In genomic region chr18:74661008-74661407, GRCh38 we compare ENCODE assay signal across 21 cellular contexts.
A peak's percentile ranks its signal among the peaks of the same experiment; 100 is the strongest.
DNase-seq lines count a peak whose midpoint lies in the region; ATAC-seq, FAIRE-seq and TF ChIP-seq lines count a peak whose summit lies in the region.
"Had no signal": no experiment of that assay in that cellular context is flagged by ENCODE, and none has a peak within 500 bp of the region (broad histone marks: within the 10 kb centered on the region; RNA-seq: fewer than 3 reads in every experiment).

No MANE protein-coding gene starts in this region.

- H3K27me3 Mint-ChIP-seq in naive thymus-derived CD8-positive, alpha-beta T cell = no peaks in the 10 kb centered on the region
- H3K27me3 Mint-ChIP-seq: CD4-positive, alpha-beta memory T cell; CD4-positive, CD25-positive, alpha-beta regulatory T cell; CD8-positive, alpha-beta memory T cell had no signal

- H3K4me2 ChIP-seq in HepG2 (ENCODE audit: low read depth, low read length) = no peak overlapping the region
- H3K4me2 ChIP-seq: A549, BLaER1 had no signal

- H3K9me3 ChIP-seq in HepG2 (ENCODE audit: low read length) (no peaks in the 10 kb centered on the region), right lobe of liver (no peaks in the 10 kb centered on the region)
- H3K9me3 ChIP-seq: A549, BE2C, BLaER1 had no signal

- TF ChIP-seq CTCF in D721Med (IDR thresholded peaks at IDR 0.05; ENCODE audit: insufficient read depth, missing control alignments) (no peak), HepG2 (CRISPR knock-in tag; IDR thresholded peaks at IDR 0.05) (no peak), right lobe of liver (IDR thresholded peaks at IDR 0.05) (no peak)

- peaks cover 0 to 7% (median 0%) of the 10 kb centered on the region in 4 donors for H3K4me1 Mint-ChIP-seq in naive thymus-derived CD8-positive, alpha-beta T cell

- no peak for DNase-seq in D721Med (ENCODE audit: insufficient read length, low spot score)
- peak; percentile 10 for DNase-seq in HuH-7.5 (ENCODE audit: low spot score)
- DNase-seq in HepG2 (ENCODE audit: low spot score) = peak; percentile 12
- DNase-seq in right lobe of liver = no peak
- DNase-seq in dermis blood vessel endothelial cell = no peak
- DNase-seq in naive thymus-derived CD8-positive, alpha-beta T cell = no peak
- DNase-seq in OCI-M1 (lab: John Stamatoyannopoulos, UW) = no peak
- DNase-seq: BE2C; C1 segment of cervical spinal cord; CD4-positive, alpha-beta memory T cell; CD4-positive, CD25-positive, alpha-beta regulatory T cell; CD8-positive, alpha-beta memory T cell; COR-L47; DMS79 treated with DMSO at 0.1 percent for 48 hours; GF-D8 had no signal

- H3K4me3 ChIP-seq in HepG2 (replicated peaks in 1 of 3; ENCODE audit: insufficient read depth in 1 of 3, low read depth in 2 of 3, low read length in 3 of 3) (no peak overlapping the region), right lobe of liver (no peak overlapping the region)
- H3K4me3 ChIP-seq: A549, BLaER1 had no signal

- H3K36me3 ChIP-seq in HepG2 (replicated peaks in 1 of 2; ENCODE audit: control insufficient read depth in 1 of 2, insufficient read depth in 2 of 2, low read length in 2 of 2) = no peaks in the 10 kb centered on the region; a peak in 1 of 5 replicates
- H3K36me3 ChIP-seq in right lobe of liver = no peaks in the 10 kb centered on the region
- H3K36me3 ChIP-seq: BE2C had no signal

- H3K4me3 Mint-ChIP-seq in naive thymus-derived CD8-positive, alpha-beta T cell = no peak overlapping the region
- H3K4me3 Mint-ChIP-seq: CD14-positive monocyte; CD4-positive, alpha-beta memory T cell; CD4-positive, CD25-positive, alpha-beta regulatory T cell; CD8-positive, alpha-beta memory T cell had no signal

- H2AFZ ChIP-seq in HepG2 (ENCODE audit: low read length) = no peak overlapping the region

- TF ChIP-seq EP300 in HepG2 (IDR thresholded peaks at IDR 0.05; ENCODE audit: low read depth in 2 of 2, low read length in 2 of 2) (0 out of 4 replicates have a peak, but pooled peaks of 1 of the 2 experiments have one; percentile 10), HepG2 (CRISPR knock-in tag; IDR thresholded peaks at IDR 0.05; ENCODE audit: borderline replicate concordance) (no peak)

- in situ Hi-C loops in HepG2 (cut with HindIII; ENCODE audit: extremely low pct_ligation_motif_present, low pct_unique_long_range_greater_than_20kb) = loop anchor here (10.0 to 25.0 kb wide), 2 partner anchors 304 to 826 kb away; no protein-coding TSS in a partner anchor

- 27% methylated on average over 2 of the region's 2 CpGs for WGBS in HepG2 (ENCODE audit: low lambda C conversion rate)
- WGBS in right lobe of liver (ENCODE audit: insufficient coverage, low coverage, low lambda C conversion rate, missing lambda C conversion rate) = 18% methylated on average over 2 of the region's 2 CpGs

- POLR2A ChIA-PET in HepG2 (lab: Yijun Ruan, JAX) = no interaction called here
- POLR2A ChIA-PET in naive thymus-derived CD8-positive, alpha-beta T cell (lab: Charles Lee) = no interaction called here

- no peak overlapping the region for H3K9ac ChIP-seq in HepG2 (ENCODE audit: insufficient read depth, low read depth, low read length)
- H3K9ac ChIP-seq: BLaER1 had no signal

- intact Hi-C loops in HepG2 (cut with micrococcal nuclease; ENCODE audit: unreplicated experiment) (no loop called here), right lobe of liver (cut with DNase I) (no loop called here)

- H3K27me3 ChIP-seq in HepG2 (ENCODE audit: control insufficient read depth in 1 of 2, insufficient read depth in 2 of 2, low read length in 2 of 2) = no peaks in the 10 kb centered on the region
- H3K27me3 ChIP-seq in right lobe of liver = no peaks in the 10 kb centered on the region
- H3K27me3 ChIP-seq: BE2C, BLaER1 had no signal

- H3K79me2 ChIP-seq in HepG2 (ENCODE audit: insufficient read depth, low read length) = no peaks in the 10 kb centered on the region

- peaks cover 10% of the 10 kb centered on the region; the same call in 1 of the 2 replicates for H3K4me1 ChIP-seq in HepG2 (ENCODE audit: insufficient read depth, low read length)
- H3K4me1 ChIP-seq in right lobe of liver = no peaks in the 10 kb centered on the region
- H3K4me1 ChIP-seq: A549, BE2C, BLaER1 had no signal

- ATAC-seq in HepG2 (peak; percentile 96), right lobe of liver (peak; percentile 77 to 92 (median 86)), GM21737 (IDR thresholded peaks at IDR 0.05; ENCODE audit: unreplicated experiment) (no peak)
- no peak for ATAC-seq in naive thymus-derived CD8-positive, alpha-beta T cell
- ATAC-seq: A549 had no signal

- peaks cover 4 to 30% (median 8%) of the 10 kb centered on the region in 3 donors for H3K36me3 Mint-ChIP-seq in naive thymus-derived CD8-positive, alpha-beta T cell

- FAIRE-seq in D721Med (lab: Jason Lieb, UNC) (peak; percentile 99), HepG2 (lab: Jason Lieb, UNC) (no peak)
- FAIRE-seq: A549, GM12891 had no signal

- no peak for TF ChIP-seq RAD21 in HepG2 (CRISPR knock-in tag; IDR thresholded peaks at IDR 0.05)

- H3K27ac ChIP-seq in HepG2 (ENCODE audit: extremely low read length, insufficient read depth, low read length) (no peak overlapping the region), right lobe of liver (no peak overlapping the region)
- H3K27ac ChIP-seq: 22Rv1, A549, BLaER1 had no signal

- BruUV-seq in HepG2 (replicated peaks; lab: Mats Ljungman, UMichigan) = no TSS peak

- TF ChIP-seq POLR2A in HepG2 (IDR thresholded peaks at IDR 0.05; ENCODE audit: insufficient read depth in 1 of 2, low read depth in 2 of 2, low read length in 2 of 2) = no peak
- no peak for TF ChIP-seq POLR2A in right lobe of liver (IDR thresholded peaks at IDR 0.05)

- CTCF ChIA-PET in HepG2 (lab: Yijun Ruan, JAX; ENCODE audit: low intra/inter-chr PET ratio, low total read pairs) = no interaction called here

- no peak overlapping the region for H3K27ac Mint-ChIP-seq in naive thymus-derived CD8-positive, alpha-beta T cell
- H3K27ac Mint-ChIP-seq: CD14-positive monocyte; CD4-positive, CD25-positive, alpha-beta regulatory T cell; CD8-positive, alpha-beta memory T cell had no signal

- no peaks in the 10 kb centered on the region for H4K20me1 ChIP-seq in HepG2 (ENCODE audit: insufficient read depth, low read length)
- H4K20me1 ChIP-seq: BLaER1 had no signal

- no peaks in the 10 kb centered on the region for H3K9me3 Mint-ChIP-seq in naive thymus-derived CD8-positive, alpha-beta T cell
- H3K9me3 Mint-ChIP-seq: CD4-positive, CD25-positive, alpha-beta regulatory T cell; CD8-positive, alpha-beta memory T cell had no signal

TF ChIP-seq in HepG2, 621 proteins besides CTCF, POLR2A, EP300 and RAD21 (continues in another document):
- TF ChIP-seq ZFP37 (CRISPR knock-in tag; IDR thresholded peaks at IDR 0.05; ENCODE audit: borderline replicate concordance) (no peak), FOXA3 (CRISPR knock-in tag; IDR thresholded peaks at IDR 0.05) (peak; percentile 20; the same call in 1 of the 2 replicates), GATAD2A (CRISPR knock-in tag; IDR thresholded peaks at IDR 0.05) (peak; percentile 65), FOXP1 (IDR thresholded peaks at IDR 0.05) (no peak), FOXP1 (CRISPR knock-in tag; IDR thresholded peaks at IDR 0.05) (peak; percentile 52; the same call in 1 of the 2 replicates), ONECUT2 (CRISPR knock-in tag; IDR thresholded peaks at IDR 0.05) (peak; percentile 76), KAT2B (IDR thresholded peaks at IDR 0.05; ENCODE audit: borderline replicate concordance, low read depth, low read length) (peak; percentile 94), TBX3 (IDR thresholded peaks at IDR 0.05; ENCODE audit: borderline replicate concordance) (peak; percentile 24; the same call in 1 of the 2 replicates)
- TF ChIP-seq, protein P1, sequence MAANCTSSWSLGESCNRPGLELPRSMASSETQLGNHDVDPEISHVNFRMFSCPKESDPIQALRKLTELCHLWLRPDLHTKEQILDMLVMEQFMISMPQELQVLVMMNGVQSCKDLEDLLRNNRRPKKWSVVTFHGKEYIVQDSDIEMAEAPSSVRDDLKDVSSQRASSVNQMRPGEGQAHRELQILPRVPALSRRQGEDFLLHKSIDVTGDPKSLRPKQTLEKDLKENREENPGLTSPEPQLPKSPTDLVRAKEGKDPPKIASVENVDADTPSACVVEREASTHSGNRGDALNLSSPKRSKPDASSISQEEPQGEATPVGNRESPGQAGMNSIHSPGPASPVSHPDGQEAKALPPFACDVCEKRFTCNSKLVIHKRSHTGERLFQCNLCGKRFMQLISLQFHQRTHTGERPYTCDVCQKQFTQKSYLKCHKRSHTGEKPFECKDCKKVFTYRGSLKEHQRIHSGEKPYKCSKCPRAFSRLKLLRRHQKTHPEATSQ (CRISPR knock-in tag; IDR thresholded peaks at IDR 0.05; ENCODE audit: borderline replicate concordance) = no peak
- TF ChIP-seq, protein P2, sequence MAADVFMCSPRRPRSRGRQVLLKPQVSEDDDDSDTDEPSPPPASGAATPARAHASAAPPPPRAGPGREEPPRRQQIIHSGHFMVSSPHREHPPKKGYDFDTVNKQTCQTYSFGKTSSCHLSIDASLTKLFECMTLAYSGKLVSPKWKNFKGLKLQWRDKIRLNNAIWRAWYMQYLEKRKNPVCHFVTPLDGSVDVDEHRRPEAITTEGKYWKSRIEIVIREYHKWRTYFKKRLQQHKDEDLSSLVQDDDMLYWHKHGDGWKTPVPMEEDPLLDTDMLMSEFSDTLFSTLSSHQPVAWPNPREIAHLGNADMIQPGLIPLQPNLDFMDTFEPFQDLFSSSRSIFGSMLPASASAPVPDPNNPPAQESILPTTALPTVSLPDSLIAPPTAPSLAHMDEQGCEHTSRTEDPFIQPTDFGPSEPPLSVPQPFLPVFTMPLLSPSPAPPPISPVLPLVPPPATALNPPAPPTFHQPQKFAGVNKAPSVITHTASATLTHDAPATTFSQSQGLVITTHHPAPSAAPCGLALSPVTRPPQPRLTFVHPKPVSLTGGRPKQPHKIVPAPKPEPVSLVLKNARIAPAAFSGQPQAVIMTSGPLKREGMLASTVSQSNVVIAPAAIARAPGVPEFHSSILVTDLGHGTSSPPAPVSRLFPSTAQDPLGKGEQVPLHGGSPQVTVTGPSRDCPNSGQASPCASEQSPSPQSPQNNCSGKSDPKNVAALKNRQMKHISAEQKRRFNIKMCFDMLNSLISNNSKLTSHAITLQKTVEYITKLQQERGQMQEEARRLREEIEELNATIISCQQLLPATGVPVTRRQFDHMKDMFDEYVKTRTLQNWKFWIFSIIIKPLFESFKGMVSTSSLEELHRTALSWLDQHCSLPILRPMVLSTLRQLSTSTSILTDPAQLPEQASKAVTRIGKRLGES (CRISPR knock-in tag; IDR thresholded peaks at IDR 0.05; ENCODE audit: borderline replicate concordance) = no peak

Comparison
In these comparisons a context has a peak if more than half of its experiments do, and no peak if none do; other contexts are left out.
1. DNase-seq: peak in HuH-7.5 (single experiment) and HepG2 (single experiment); none in D721Med (single experiment), right lobe of liver (0 of 3), dermis blood vessel endothelial cell (single experiment), naive thymus-derived CD8-positive, alpha-beta T cell (0 of 10) and OCI-M1 (single experiment).
2. ATAC-seq: peak in HepG2 (single experiment) and right lobe of liver (4 of 4); none in naive thymus-derived CD8-positive, alpha-beta T cell (0 of 2) and GM21737 (single experiment).